ENCODE assay signal across 25 cellular contexts in genomic region chr9:133932176-133932575, GRCh38. TPM values are rescaled to one million over a fixed set of nuclear protein-coding genes. Genes with fewer than 3 reads are reported as not detected.
DNase-seq lines count a peak whose midpoint lies in the region; ATAC-seq and TF ChIP-seq lines count a peak whose summit lies in the region.
"Had no signal": no experiment of that assay in that cellular context is flagged by ENCODE, and none has a peak within 500 bp of the region (broad histone marks: within the 10 kb centered on the region; RNA-seq: fewer than 3 reads in every experiment).

No MANE protein-coding gene starts in this region.

- no peaks in the 10 kb centered on the region for H3K27me3 ChIP-seq in left ventricle myocardium inferior (ENCODE audit: low read depth)
- no peaks in the 10 kb centered on the region for H3K27me3 ChIP-seq in SK-N-SH (ENCODE audit: insufficient read depth)
- H3K27me3 ChIP-seq: tibial nerve had no signal

- no peak for TF ChIP-seq EP300 in SK-N-SH (IDR thresholded peaks at IDR 0.05; ENCODE audit: borderline replicate concordance in 1 of 2, low read depth in 1 of 2, low read length in 1 of 2)

- H4K20me1 ChIP-seq in SK-N-SH (ENCODE audit: insufficient read depth), result peaks cover 63% of the 10 kb centered on the region

- H3K9me3 Mint-ChIP-seq in nephron progenitor cell, result peaks cover 6% of the 10 kb centered on the region
- H3K9me3 Mint-ChIP-seq in activated T-cell treated with anti-CD3 and anti-CD28 coated beads, Interleukin-2, amount 50 U/mL, for 72 hours, result peaks cover 0 to 4% of the 10 kb centered on the region in 2 donors
- H3K9me3 Mint-ChIP-seq: activated CD4-positive, alpha-beta memory T cell treated with anti-CD3 and anti-CD28 coated beads, Interleukin-2, amount 10 ng/mL, durations not matched to agents 7 days and 5 days had no signal

- H3K79me2 ChIP-seq in SK-N-SH (ENCODE audit: insufficient read depth), result peaks cover 82% of the 10 kb centered on the region

- H3K9ac ChIP-seq in SK-N-SH, result no peak overlapping the region

- peaks cover 7% of the 10 kb centered on the region for H3K27me3 Mint-ChIP-seq in nephron progenitor cell (ENCODE audit: low read depth, poor library complexity)
- H3K27me3 Mint-ChIP-seq in activated T-cell treated with anti-CD3 and anti-CD28 coated beads, Interleukin-2, amount 50 U/mL, for 72 hours (ENCODE audit: low read depth), result no peaks in the 10 kb centered on the region
- H3K27me3 Mint-ChIP-seq: activated CD4-positive, alpha-beta memory T cell treated with anti-CD3 and anti-CD28 coated beads, Interleukin-2, amount 10 ng/mL, durations not matched to agents 7 days and 5 days; central memory CD8-positive, alpha-beta T cell; stimulated activated naive CD8-positive, alpha-beta T cell treated with anti-CD3 and anti-CD28 coated beads, Interleukin-15, amount 100 ng/mL, for 72 hours had no signal

- H3K27ac Mint-ChIP-seq in nephron progenitor cell, result peak overlapping the region; percentile 42
- no peak overlapping the region for H3K27ac Mint-ChIP-seq in activated T-cell treated with anti-CD3 and anti-CD28 coated beads, Interleukin-2, amount 50 U/mL, for 72 hours
- H3K27ac Mint-ChIP-seq: activated CD4-positive, alpha-beta memory T cell treated with anti-CD3 and anti-CD28 coated beads, Interleukin-2, amount 10 ng/mL, durations not matched to agents 7 days and 5 days; stimulated activated naive CD8-positive, alpha-beta T cell treated with anti-CD3 and anti-CD28 coated beads, Interleukin-15, amount 100 ng/mL, for 72 hours had no signal

- H3K36me3 ChIP-seq in left ventricle myocardium inferior (no peaks in the 10 kb centered on the region), SK-N-SH (replicated peaks in 1 of 2; ENCODE audit: control insufficient read depth in 1 of 2, insufficient read depth in 2 of 2, low read length in 1 of 2) (peaks cover 0 to 5% of the 10 kb centered on the region in 2 experiments)
- H3K36me3 ChIP-seq: gastrocnemius medialis had no signal

- peaks cover 64% of the 10 kb centered on the region for H3K4me1 Mint-ChIP-seq in nephron progenitor cell
- H3K4me1 Mint-ChIP-seq in activated T-cell treated with anti-CD3 and anti-CD28 coated beads, Interleukin-2, amount 50 U/mL, for 72 hours (ENCODE audit: low read depth), result no peaks in the 10 kb centered on the region
- H3K4me1 Mint-ChIP-seq: activated CD4-positive, alpha-beta memory T cell treated with anti-CD3 and anti-CD28 coated beads, Interleukin-2, amount 10 ng/mL, durations not matched to agents 7 days and 5 days had no signal

- H3K4me1 ChIP-seq in left ventricle myocardium inferior (peaks cover 31% of the 10 kb centered on the region), SK-N-SH (ENCODE audit: control insufficient read depth in 1 of 2, insufficient read depth in 2 of 2, low read depth in 1 of 2, low read length in 1 of 2) (peaks cover 0 to 59% of the 10 kb centered on the region in 2 experiments; a peak in 1 of 4 replicates)
- H3K4me1 ChIP-seq: psoas muscle had no signal

- 96% methylated on average over 9 of the region's 15 CpGs for WGBS in SK-N-SH (ENCODE audit: low lambda C conversion rate)

- no peaks in the 10 kb centered on the region for H3K9me2 ChIP-seq in SK-N-SH

- H3F3A ChIP-seq in SK-N-SH (replicated peaks; ENCODE audit: insufficient read depth), result no peaks in the 10 kb centered on the region

- CTCF ChIA-PET in SK-N-SH (lab: Yijun Ruan, JAX), result interaction anchor here (0.9 to 1.1 kb wide), 2 partner anchors 8 to 151 kb away, joined by 4 read pairs; no protein-coding TSS in a partner anchor

- POLR2A ChIA-PET in SK-N-SH (lab: Yijun Ruan, JAX), result interaction anchor here (1.0 to 1.2 kb wide), 2 partner anchors 44 to 61 kb away, joined by 3 to 4 read pairs; no protein-coding TSS in a partner anchor

- no peak overlapping the region for H2AFZ ChIP-seq in SK-N-SH (ENCODE audit: low read depth)

- no peak for TF ChIP-seq CTCF in cardiac fibroblast (IDR thresholded peaks at IDR 0.05; ENCODE audit: low read depth, low read length)
- no peak for TF ChIP-seq CTCF in left ventricle myocardium inferior (IDR thresholded peaks at IDR 0.05; ENCODE audit: borderline replicate concordance)
- TF ChIP-seq CTCF in nephron progenitor cell (IDR thresholded peaks at IDR 0.05), result no peak
- no peak for TF ChIP-seq CTCF in SK-N-SH (IDR thresholded peaks at IDR 0.05)

- intact Hi-C loops in left ventricle myocardium inferior (cut with micrococcal nuclease), result no loop called here

- H3K4me3 ChIP-seq in cardiac fibroblast (replicated peaks in 1 of 2; ENCODE audit: low read depth in 2 of 2, low read length in 2 of 2) (no peak overlapping the region), left ventricle myocardium inferior (no peak overlapping the region), SK-N-SH (ENCODE audit: low read depth in 2 of 2, low read length in 1 of 2) (no peak overlapping the region)
- H3K4me3 ChIP-seq: A549, gastrocnemius medialis, psoas muscle, tibial nerve had no signal

- DNase-seq in AG08396 (ENCODE audit: low spot score) (peak; percentile 35), cardiac fibroblast (ENCODE audit: low read depth in 2 of 2) (peak; percentile 16 to 82), left ventricle myocardium inferior (peak; percentile 37), nephron progenitor cell (no peak), SK-N-SH (no peak)
- no peak for DNase-seq in activated T-cell treated with anti-CD3 and anti-CD28 coated beads, Interleukin-2, amount 50 U/mL, for 72 hours
- no peak for DNase-seq in activated T-cell treated with anti-CD3 and anti-CD28 coated beads, Interleukin-2, amount 50 U/mL, for 1 hour
- DNase-seq: activated CD4-positive, alpha-beta memory T cell treated with anti-CD3 and anti-CD28 coated beads, Interleukin-2, amount 10 ng/mL, durations not matched to agents 7 days and 5 days; activated T-cell treated with anti-CD3 and anti-CD28 coated beads for 4 hours; Calu3; erythroblast; gastrocnemius medialis; GOT3; Karpas-422; kidney glomerular epithelial cell; NCI-H187 treated with DMSO at 0.1 percent for 48 hours; NCI-H2227 treated with DMSO at 0.1 percent for 48 hours; NCI-H748 treated with DMSO at 0.1 percent for 48 hours; psoas muscle; stimulated activated naive CD8-positive, alpha-beta T cell treated with anti-CD3 and anti-CD28 coated beads, Interleukin-15, amount 100 ng/mL, for 72 hours; T1000 had no signal

- no peak overlapping the region for H3K4me3 Mint-ChIP-seq in nephron progenitor cell
- no peak overlapping the region for H3K4me3 Mint-ChIP-seq in activated T-cell treated with anti-CD3 and anti-CD28 coated beads, Interleukin-2, amount 50 U/mL, for 72 hours
- H3K4me3 Mint-ChIP-seq: activated CD4-positive, alpha-beta memory T cell treated with anti-CD3 and anti-CD28 coated beads, Interleukin-2, amount 10 ng/mL, durations not matched to agents 7 days and 5 days; central memory CD8-positive, alpha-beta T cell; stimulated activated naive CD8-positive, alpha-beta T cell treated with anti-CD3 and anti-CD28 coated beads, Interleukin-15, amount 100 ng/mL, for 72 hours had no signal

- TF ChIP-seq RAD21 in SK-N-SH (IDR thresholded peaks at IDR 0.05; ENCODE audit: low read length), result no peak

- peaks cover 32% of the 10 kb centered on the region for H3K36me3 Mint-ChIP-seq in nephron progenitor cell (ENCODE audit: low read depth)
- no peaks in the 10 kb centered on the region for H3K36me3 Mint-ChIP-seq in activated T-cell treated with anti-CD3 and anti-CD28 coated beads, Interleukin-2, amount 50 U/mL, for 72 hours (ENCODE audit: insufficient read depth in 2 of 2)

- H3K9me3 ChIP-seq in left ventricle myocardium inferior (replicated peaks), result no peaks in the 10 kb centered on the region
- no peaks in the 10 kb centered on the region for H3K9me3 ChIP-seq in SK-N-SH
- H3K9me3 ChIP-seq: A549, gastrocnemius medialis, psoas muscle, tibial nerve had no signal

- H3K27ac ChIP-seq in left ventricle myocardium inferior (replicated peaks), result peak overlapping the region; percentile 45
- no peak overlapping the region for H3K27ac ChIP-seq in SK-N-SH (ENCODE audit: low read depth in 2 of 2, low read length in 1 of 2)
- H3K27ac ChIP-seq: A549, gastrocnemius medialis, psoas muscle, tibial nerve had no signal

- no peak for ATAC-seq in activated T-cell treated with anti-CD3 and anti-CD28 coated beads, Interleukin-2, amount 50 U/mL, for 72 hours (replicated peaks in 1 of 2)
- ATAC-seq in GM21360 (IDR thresholded peaks at IDR 0.05; ENCODE audit: unreplicated experiment), result no peak
- ATAC-seq: A549; gastrocnemius medialis; psoas muscle; stimulated activated naive CD8-positive, alpha-beta T cell treated with anti-CD3 and anti-CD28 coated beads, Interleukin-15, amount 100 ng/mL, for 72 hours had no signal

- H3K4me2 ChIP-seq in SK-N-SH, result no peak overlapping the region
- H3K4me2 ChIP-seq: A549 had no signal

TF ChIP-seq in SK-N-SH, 30 proteins besides CTCF, POLR2A, EP300 and RAD21:
- TF ChIP-seq RXRA (IDR thresholded peaks at IDR 0.05; ENCODE audit: borderline replicate concordance, low read depth) (no peak), MAX (IDR thresholded peaks at IDR 0.05; ENCODE audit: low read depth) (no peak), SIN3A (IDR thresholded peaks at IDR 0.05; ENCODE audit: borderline replicate concordance, low read depth, low read length) (no peak)

RNA-seq across cellular contexts. Expression of gene VAV2, which starts 59.9 kb away (rescaled TPM):
- 4.1 TPM for total RNA-seq in left ventricle myocardium inferior
- 12.9 and 14.9 TPM in 2 replicates for polyA plus RNA-seq in SK-N-SH (2012; rRNA removed)
- polyA plus RNA-seq in SK-N-SH (2012; cell fraction: cytosol; rRNA removed), result 9.1 and 12.6 TPM in 2 replicates
- polyA plus RNA-seq in SK-N-SH (2012; cell fraction: nucleus; rRNA removed), result 23.3 and 24.1 TPM in 2 replicates
- 1 to 10 TPM; 4.6 to 5.1 TPM for total RNA-seq in activated T-cell treated with anti-CD3 and anti-CD28 coated beads, Interleukin-2, amount 50 U/mL, for 72 hours

Comparison
In these comparisons a context has a peak if more than half of its experiments do, and no peak if none do; other contexts are left out.
1. DNase-seq: peak in AG08396 (single experiment), cardiac fibroblast (2 of 2) and left ventricle myocardium inferior (single experiment); none in nephron progenitor cell (single experiment), SK-N-SH (single experiment), activated T-cell treated with anti-CD3 and anti-CD28 coated beads, Interleukin-2, amount 50 U/mL, for 72 hours (0 of 2) and activated T-cell treated with anti-CD3 and anti-CD28 coated beads, Interleukin-2, amount 50 U/mL, for 1 hour (single experiment).